In the genomic region with DNA sequence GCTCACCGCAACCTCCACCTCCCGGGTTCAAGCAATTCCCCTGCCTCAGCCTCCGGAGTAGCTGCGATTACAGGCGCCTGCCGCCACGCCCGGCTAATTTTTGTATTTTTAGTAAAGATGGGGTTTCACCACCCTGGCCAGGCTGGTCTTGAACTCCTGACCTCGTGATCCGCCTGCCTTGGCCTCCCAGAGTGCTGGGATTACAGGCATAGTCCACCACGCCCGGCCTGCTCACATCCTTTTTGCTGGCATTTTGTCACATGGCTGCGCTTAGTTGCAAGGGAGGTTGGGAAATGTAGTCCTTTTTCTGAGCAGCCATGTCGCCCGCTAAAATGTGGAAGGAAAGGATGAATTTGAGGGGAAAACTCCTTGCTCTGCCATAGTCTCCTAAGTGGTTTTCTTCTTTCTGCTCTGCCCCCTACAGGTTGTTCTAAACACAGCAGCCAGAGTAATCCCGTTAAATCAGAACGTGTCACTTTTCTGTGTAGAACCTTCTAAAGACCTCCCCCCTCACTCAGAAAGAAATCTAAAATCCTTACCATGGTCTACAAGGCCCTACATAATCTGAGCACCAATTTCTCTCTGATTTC, we compare ENCODE assay signal across 9 cellular contexts. TPM values are rescaled to one million over a fixed set of nuclear protein-coding genes. Genes with fewer than 3 reads are reported as not detected.
DNase-seq lines count a peak whose midpoint lies in the region; ATAC-seq, FAIRE-seq and TF ChIP-seq lines count a peak whose summit lies in the region.
"Had no signal": no experiment of that assay in that cellular context is flagged by ENCODE, and none has a peak within 500 bp of the region (broad histone marks: within the 10 kb centered on the region; RNA-seq: fewer than 3 reads in every experiment).

No MANE protein-coding gene starts in this region.

- no peak overlapping the region for H3K27ac Mint-ChIP-seq in HFFc6

- H3K36me3 Mint-ChIP-seq in HFFc6 (ENCODE audit: low read depth) = no peaks in the 10 kb centered on the region

- no peak for FAIRE-seq in pancreas (lab: Jason Lieb, UNC)

- H3K9me3 Mint-ChIP-seq in HFFc6 = no peaks in the 10 kb centered on the region

- no peaks in the 10 kb centered on the region for H3K27me3 ChIP-seq in pancreas

- TF ChIP-seq CTCF in HFFc6 (IDR thresholded peaks at IDR 0.05) (peak; percentile 77), VCaP (conservative IDR thresholded peaks at IDR 0.05) (peak; percentile 37; the same call in 1 of the 2 replicates), pancreas (IDR thresholded peaks at IDR 0.05) (peak in 1 of 4 donors; percentile 35)

- no peak overlapping the region for H3K4me3 ChIP-seq in pancreas
- H3K4me3 ChIP-seq: SK-N-MC had no signal

- H3K9me3 ChIP-seq in pancreas = no peaks in the 10 kb centered on the region

- peaks cover 12% of the 10 kb centered on the region for H3K27me3 Mint-ChIP-seq in HFFc6 (ENCODE audit: insufficient read depth)

- H3K4me1 Mint-ChIP-seq in HFFc6 (ENCODE audit: low read depth) = peaks cover 10% of the 10 kb centered on the region

- H3K36me3 ChIP-seq in pancreas = no peaks in the 10 kb centered on the region

- intact Hi-C loops in head of caudate nucleus (cut with DNase I) (no loop called here), pancreas (cut with DNase I) (no loop called here)

- ATAC-seq in pancreas (peak; percentile 58 to 91 (median 80)), HG03139 (IDR thresholded peaks at IDR 0.05; ENCODE audit: unreplicated experiment) (no peak), GM21390 (IDR thresholded peaks at IDR 0.05; ENCODE audit: unreplicated experiment) (no peak)

- no peaks in the 10 kb centered on the region for H3K4me1 ChIP-seq in pancreas

- no peak overlapping the region for H3K4me3 Mint-ChIP-seq in HFFc6

- H3K27ac ChIP-seq in VCaP (no peak overlapping the region), pancreas (no peak overlapping the region)
- H3K27ac ChIP-seq: SK-N-MC had no signal

- 46 to 47% methylated on average over 17 of the region's 17 CpGs for WGBS in pancreas, 2 donors

- DNase-seq in DMS114 treated with DMSO at 0.1 percent for 48 hours (lab: John Stamatoyannopoulos, UW; ENCODE audit: unreplicated experiment) (peak; percentile 78), HFFc6 (peak; percentile 43), head of caudate nucleus (peak; percentile 59 to 91 (median 78)), pancreas (peak in 5 of 6 donors; percentile 48 to 58 (median 52)), HuH-7.5 (ENCODE audit: low spot score) (no peak)

RNA-seq across cellular contexts. Expression of gene HSPA9, which starts 57.8 kb away (rescaled TPM):
- 100 to 1,000 TPM; 193 to 236 (median 210) TPM for total RNA-seq in HFFc6 (2021; fragmentation: NEBNext Ultra II Directional; extraction: Animal tissue kit (Norgen Biotek cat#: 25700))
- 100 to 1,000 TPM in 2 of 6 donors, 10 to 100 TPM in 4; 60.2 to 177 (median 93.4) TPM for total RNA-seq in pancreas
- polyA plus RNA-seq in pancreas = 10 to 100 TPM; 33.9 to 76.4 TPM

Comparison
In these comparisons a context has a peak if more than half of its experiments do, and no peak if none do; other contexts are left out.
1. ATAC-seq: peak in pancreas (4 of 4); none in HG03139 (single experiment) and GM21390 (single experiment).